In genomic region chr19:46731007-46731501, GRCh38 we compare ENCODE assay signal across 9 cellular contexts. TPM values are rescaled to one million over a fixed set of nuclear protein-coding genes. Genes with fewer than 3 reads are reported as not detected.
DNase-seq lines count a peak whose midpoint lies in the region; ATAC-seq, FAIRE-seq and TF ChIP-seq lines count a peak whose summit lies in the region.
"Had no signal": no experiment of that assay in that cellular context is flagged by ENCODE, and none has a peak within 500 bp of the region (broad histone marks: within the 10 kb centered on the region; RNA-seq: fewer than 3 reads in every experiment).

No MANE protein-coding gene starts in this region.

- TF ChIP-seq CTCF in retinal pigment epithelial cell (conservative IDR thresholded peaks at IDR 0.05; ENCODE audit: low read depth, low read length) (no peak), D721Med (IDR thresholded peaks at IDR 0.05; ENCODE audit: insufficient read depth, missing control alignments) (no peak)

- no peak for TF ChIP-seq POLR2A in GM12891 (IDR thresholded peaks at IDR 0.05; ENCODE audit: low read depth, low read length)

- H3K27me3 ChIP-seq in SJSA1 (replicated peaks) (no peaks in the 10 kb centered on the region), esophagus (ENCODE audit: control insufficient read depth in 1 of 2, insufficient read depth in 2 of 2, low read length in 2 of 2) (no peaks in the 10 kb centered on the region)

- WGBS in esophagus, 2 donors = 52 to 61% methylated on average over 14 of the region's 14 CpGs

- H3K4me1 ChIP-seq in SJSA1 (replicated peaks) (peaks cover 23% of the 10 kb centered on the region), esophagus (ENCODE audit: control insufficient read depth in 2 of 2, insufficient read depth in 2 of 2, low read length in 1 of 2) (peaks cover 0 to 27% of the 10 kb centered on the region in 2 donors)

- no peak overlapping the region for H3K4me3 ChIP-seq in SJSA1
- H3K4me3 ChIP-seq in esophagus (ENCODE audit: low read depth in 1 of 2, low read length in 2 of 2) = no peak overlapping the region
- H3K4me3 ChIP-seq in retinal pigment epithelial cell (ENCODE audit: low read length) = no peak overlapping the region
- H3K4me3 ChIP-seq: SK-N-MC had no signal

- no peak for ATAC-seq in HG03097 (IDR thresholded peaks at IDR 0.05; ENCODE audit: low FRiP score, unreplicated experiment)
- ATAC-seq in HG02973 (IDR thresholded peaks at IDR 0.05; ENCODE audit: unreplicated experiment) = no peak

- no peak for DNase-seq in GM12891 (ENCODE audit: insufficient read length, low spot score)
- peak; percentile 44 to 78 for DNase-seq in SJSA1 (ENCODE audit: low read depth in 1 of 2, low spot score in 2 of 2)
- peak; percentile 63 for DNase-seq in retinal pigment epithelial cell (ENCODE audit: low read depth)
- DNase-seq in cerebellar cortex (ENCODE audit: low spot score) = no peak
- no peak for DNase-seq in D721Med (ENCODE audit: insufficient read length, low spot score)

- H3K36me3 ChIP-seq in SJSA1 (peaks cover 100% of the 10 kb centered on the region), esophagus (ENCODE audit: control insufficient read depth in 2 of 2, insufficient read depth in 2 of 2, low read length in 1 of 2) (peaks cover 21 to 66% of the 10 kb centered on the region in 2 donors)

- H3K27ac ChIP-seq in SJSA1 = peak overlapping the region; percentile 45; the same call in 1 of the 2 replicates
- H3K27ac ChIP-seq in esophagus (ENCODE audit: low read depth in 2 of 2, low read length in 1 of 2) = peak overlapping the region; percentile 73 to 84
- H3K27ac ChIP-seq: SK-N-MC had no signal

- FAIRE-seq in GM12891 (lab: Jason Lieb, UNC) (no peak), D721Med (lab: Jason Lieb, UNC) (no peak)

- H3K9me3 ChIP-seq in SJSA1 (replicated peaks) (no peaks in the 10 kb centered on the region), esophagus (ENCODE audit: control insufficient read depth in 2 of 2, insufficient read depth in 1 of 2, low read depth in 1 of 2, low read length in 1 of 2) (no peaks in the 10 kb centered on the region)

TF ChIP-seq in GM12891, 5 proteins besides CTCF, POLR2A, EP300 and RAD21:
- TF ChIP-seq TAF1 (IDR thresholded peaks at IDR 0.05; ENCODE audit: low read depth, low read length) = no peak
- peak; percentile 63 for TF ChIP-seq SPI1 (IDR thresholded peaks at IDR 0.05; ENCODE audit: low read depth, low read length)
- no peak for TF ChIP-seq PAX5 (IDR thresholded peaks at IDR 0.05; ENCODE audit: insufficient read depth, low read length, severe bottlenecking)
- TF ChIP-seq POLR2AphosphoS5 (IDR thresholded peaks at IDR 0.05; ENCODE audit: low read depth, low read length) = no peak

RNA-seq across cellular contexts. Expression of gene PRKD2, which starts 14.1 kb away (rescaled TPM):
- 48.0 TPM for polyA plus RNA-seq in GM12891 (2012; ENCODE audit: low read depth, missing spikeins)
- total RNA-seq in SJSA1 (2014; rRNA removed; shearing (Covaris generic)) = 7.3 and 7.8 TPM in 2 replicates
- 10 to 100 TPM; 30.1 to 34.7 TPM for polyA plus RNA-seq in esophagus

RNA-seq across cellular contexts. Expression of gene FKRP, which starts 14.8 kb away (rescaled TPM):
- 7.9 TPM for polyA plus RNA-seq in GM12891 (2012; ENCODE audit: low read depth, missing spikeins)
- 48.7 and 63.9 TPM in 2 replicates for total RNA-seq in SJSA1 (2014; rRNA removed; shearing (Covaris generic))
- polyA plus RNA-seq in esophagus = 10 to 100 TPM in 1 of 2 donors, 1 to 10 TPM in 1; 7.1 to 10.1 TPM

RNA-seq across cellular contexts. Expression of gene STRN4, which starts 15.2 kb away (rescaled TPM):
- polyA plus RNA-seq in GM12891 (2012; ENCODE audit: low read depth, missing spikeins) = 27.3 TPM
- total RNA-seq in SJSA1 (2014; rRNA removed; shearing (Covaris generic)) = 91.1 and 112 TPM in 2 replicates
- polyA plus RNA-seq in esophagus = 10 to 100 TPM; 53.2 to 55.6 TPM

RNA-seq across cellular contexts. Expression of gene SLC1A5, which starts 57.3 kb away (rescaled TPM):
- 46.9 TPM for polyA plus RNA-seq in GM12891 (2012; ENCODE audit: low read depth, missing spikeins)
- total RNA-seq in SJSA1 (2014; rRNA removed; shearing (Covaris generic)) = 112 and 135 TPM in 2 replicates
- 10 to 100 TPM; 40.3 to 84.4 TPM for polyA plus RNA-seq in esophagus

Comparison
In these comparisons a context has a peak if more than half of its experiments do, and no peak if none do; other contexts are left out.
1. DNase-seq: peak in SJSA1 (2 of 2) and retinal pigment epithelial cell (single experiment); none in GM12891 (single experiment), cerebellar cortex (single experiment) and D721Med (single experiment).